1 cellular context compared by ENCODE assay signal in the genomic region with DNA sequence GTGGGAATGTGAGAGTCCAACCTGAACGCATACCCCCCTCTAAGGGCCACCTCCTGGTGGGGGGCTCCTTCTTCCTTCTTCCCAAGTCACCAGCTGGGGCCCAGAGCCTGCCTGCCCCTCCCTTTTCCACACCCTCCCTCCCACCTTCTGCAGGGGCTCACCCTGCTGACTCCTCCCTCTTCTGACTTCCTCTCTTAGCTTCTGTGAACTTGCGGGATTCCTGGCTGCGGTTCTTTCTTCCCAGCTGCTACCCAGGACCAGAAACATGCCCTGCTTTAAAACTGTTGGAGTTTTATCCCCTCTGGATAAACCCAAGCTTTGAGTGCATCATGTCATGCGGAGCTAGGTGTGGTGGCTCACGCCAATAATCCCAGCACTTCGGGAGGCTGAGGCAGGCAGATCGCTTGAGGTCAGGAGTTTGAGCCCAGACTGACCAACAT.
TF ChIP-seq lines count a peak whose summit lies in the region.

No MANE protein-coding gene starts in this region.

TF ChIP-seq in GM23338, 12 proteins besides CTCF, POLR2A, EP300 and RAD21 (continued from another document):
- TF ChIP-seq, protein P1, sequence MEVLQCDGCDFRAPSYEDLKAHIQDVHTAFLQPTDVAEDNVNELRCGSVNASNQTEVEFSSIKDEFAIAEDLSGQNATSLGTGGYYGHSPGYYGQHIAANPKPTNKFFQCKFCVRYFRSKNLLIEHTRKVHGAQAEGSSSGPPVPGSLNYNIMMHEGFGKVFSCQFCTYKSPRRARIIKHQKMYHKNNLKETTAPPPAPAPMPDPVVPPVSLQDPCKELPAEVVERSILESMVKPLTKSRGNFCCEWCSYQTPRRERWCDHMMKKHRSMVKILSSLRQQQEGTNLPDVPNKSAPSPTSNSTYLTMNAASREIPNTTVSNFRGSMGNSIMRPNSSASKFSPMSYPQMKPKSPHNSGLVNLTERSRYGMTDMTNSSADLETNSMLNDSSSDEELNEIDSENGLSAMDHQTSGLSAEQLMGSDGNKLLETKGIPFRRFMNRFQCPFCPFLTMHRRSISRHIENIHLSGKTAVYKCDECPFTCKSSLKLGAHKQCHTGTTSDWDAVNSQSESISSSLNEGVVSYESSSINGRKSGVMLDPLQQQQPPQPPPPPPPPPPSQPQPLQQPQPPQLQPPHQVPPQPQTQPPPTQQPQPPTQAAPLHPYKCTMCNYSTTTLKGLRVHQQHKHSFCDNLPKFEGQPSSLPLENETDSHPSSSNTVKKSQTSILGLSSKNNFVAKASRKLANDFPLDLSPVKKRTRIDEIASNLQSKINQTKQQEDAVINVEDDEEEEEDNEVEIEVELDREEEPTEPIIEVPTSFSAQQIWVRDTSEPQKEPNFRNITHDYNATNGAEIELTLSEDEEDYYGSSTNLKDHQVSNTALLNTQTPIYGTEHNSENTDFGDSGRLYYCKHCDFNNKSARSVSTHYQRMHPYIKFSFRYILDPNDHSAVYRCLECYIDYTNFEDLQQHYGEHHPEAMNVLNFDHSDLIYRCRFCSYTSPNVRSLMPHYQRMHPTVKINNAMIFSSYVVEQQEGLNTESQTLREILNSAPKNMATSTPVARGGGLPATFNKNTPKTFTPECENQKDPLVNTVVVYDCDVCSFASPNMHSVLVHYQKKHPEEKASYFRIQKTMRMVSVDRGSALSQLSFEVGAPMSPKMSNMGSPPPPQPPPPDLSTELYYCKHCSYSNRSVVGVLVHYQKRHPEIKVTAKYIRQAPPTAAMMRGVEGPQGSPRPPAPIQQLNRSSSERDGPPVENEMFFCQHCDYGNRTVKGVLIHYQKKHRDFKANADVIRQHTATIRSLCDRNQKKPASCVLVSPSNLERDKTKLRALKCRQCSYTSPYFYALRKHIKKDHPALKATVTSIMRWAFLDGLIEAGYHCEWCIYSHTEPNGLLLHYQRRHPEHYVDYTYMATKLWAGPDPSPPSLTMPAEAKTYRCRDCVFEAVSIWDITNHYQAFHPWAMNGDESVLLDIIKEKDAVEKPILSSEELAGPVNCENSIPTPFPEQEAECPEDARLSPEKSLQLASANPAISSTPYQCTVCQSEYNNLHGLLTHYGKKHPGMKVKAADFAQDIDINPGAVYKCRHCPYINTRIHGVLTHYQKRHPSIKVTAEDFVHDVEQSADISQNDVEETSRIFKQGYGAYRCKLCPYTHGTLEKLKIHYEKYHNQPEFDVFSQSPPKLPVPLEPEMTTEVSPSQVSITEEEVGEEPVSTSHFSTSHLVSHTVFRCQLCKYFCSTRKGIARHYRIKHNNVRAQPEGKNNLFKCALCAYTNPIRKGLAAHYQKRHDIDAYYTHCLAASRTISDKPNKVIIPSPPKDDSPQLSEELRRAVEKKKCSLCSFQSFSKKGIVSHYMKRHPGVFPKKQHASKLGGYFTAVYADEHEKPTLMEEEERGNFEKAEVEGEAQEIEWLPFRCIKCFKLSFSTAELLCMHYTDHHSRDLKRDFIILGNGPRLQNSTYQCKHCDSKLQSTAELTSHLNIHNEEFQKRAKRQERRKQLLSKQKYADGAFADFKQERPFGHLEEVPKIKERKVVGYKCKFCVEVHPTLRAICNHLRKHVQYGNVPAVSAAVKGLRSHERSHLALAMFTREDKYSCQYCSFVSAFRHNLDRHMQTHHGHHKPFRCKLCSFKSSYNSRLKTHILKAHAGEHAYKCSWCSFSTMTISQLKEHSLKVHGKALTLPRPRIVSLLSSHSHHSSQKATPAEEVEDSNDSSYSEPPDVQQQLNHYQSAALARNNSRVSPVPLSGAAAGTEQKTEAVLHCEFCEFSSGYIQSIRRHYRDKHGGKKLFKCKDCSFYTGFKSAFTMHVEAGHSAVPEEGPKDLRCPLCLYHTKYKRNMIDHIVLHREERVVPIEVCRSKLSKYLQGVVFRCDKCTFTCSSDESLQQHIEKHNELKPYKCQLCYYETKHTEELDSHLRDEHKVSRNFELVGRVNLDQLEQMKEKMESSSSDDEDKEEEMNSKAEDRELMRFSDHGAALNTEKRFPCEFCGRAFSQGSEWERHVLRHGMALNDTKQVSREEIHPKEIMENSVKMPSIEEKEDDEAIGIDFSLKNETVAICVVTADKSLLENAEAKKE (CRISPR knock-in tag; IDR thresholded peaks at IDR 0.05): no peak
- TF ChIP-seq NANOG (IDR thresholded peaks at IDR 0.05; ENCODE audit: borderline replicate concordance) (no peak), JUNB (IDR thresholded peaks at IDR 0.05; ENCODE audit: unreplicated experiment) (no peak)
- TF ChIP-seq, protein P2, sequence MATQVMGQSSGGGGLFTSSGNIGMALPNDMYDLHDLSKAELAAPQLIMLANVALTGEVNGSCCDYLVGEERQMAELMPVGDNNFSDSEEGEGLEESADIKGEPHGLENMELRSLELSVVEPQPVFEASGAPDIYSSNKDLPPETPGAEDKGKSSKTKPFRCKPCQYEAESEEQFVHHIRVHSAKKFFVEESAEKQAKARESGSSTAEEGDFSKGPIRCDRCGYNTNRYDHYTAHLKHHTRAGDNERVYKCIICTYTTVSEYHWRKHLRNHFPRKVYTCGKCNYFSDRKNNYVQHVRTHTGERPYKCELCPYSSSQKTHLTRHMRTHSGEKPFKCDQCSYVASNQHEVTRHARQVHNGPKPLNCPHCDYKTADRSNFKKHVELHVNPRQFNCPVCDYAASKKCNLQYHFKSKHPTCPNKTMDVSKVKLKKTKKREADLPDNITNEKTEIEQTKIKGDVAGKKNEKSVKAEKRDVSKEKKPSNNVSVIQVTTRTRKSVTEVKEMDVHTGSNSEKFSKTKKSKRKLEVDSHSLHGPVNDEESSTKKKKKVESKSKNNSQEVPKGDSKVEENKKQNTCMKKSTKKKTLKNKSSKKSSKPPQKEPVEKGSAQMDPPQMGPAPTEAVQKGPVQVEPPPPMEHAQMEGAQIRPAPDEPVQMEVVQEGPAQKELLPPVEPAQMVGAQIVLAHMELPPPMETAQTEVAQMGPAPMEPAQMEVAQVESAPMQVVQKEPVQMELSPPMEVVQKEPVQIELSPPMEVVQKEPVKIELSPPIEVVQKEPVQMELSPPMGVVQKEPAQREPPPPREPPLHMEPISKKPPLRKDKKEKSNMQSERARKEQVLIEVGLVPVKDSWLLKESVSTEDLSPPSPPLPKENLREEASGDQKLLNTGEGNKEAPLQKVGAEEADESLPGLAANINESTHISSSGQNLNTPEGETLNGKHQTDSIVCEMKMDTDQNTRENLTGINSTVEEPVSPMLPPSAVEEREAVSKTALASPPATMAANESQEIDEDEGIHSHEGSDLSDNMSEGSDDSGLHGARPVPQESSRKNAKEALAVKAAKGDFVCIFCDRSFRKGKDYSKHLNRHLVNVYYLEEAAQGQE (IDR thresholded peaks at IDR 0.05; ENCODE audit: unreplicated experiment): no peak
